In genomic region chr17:75784473-75785015, GRCh38 we compare ENCODE assay signal across 8 cellular contexts. TPM values are rescaled to one million over a fixed set of nuclear protein-coding genes. Genes with fewer than 3 reads are reported as not detected.
DNase-seq lines count a peak whose midpoint lies in the region; ATAC-seq, FAIRE-seq and TF ChIP-seq lines count a peak whose summit lies in the region.

Gene UNK (plus strand): TSS chr17:75784806. CDS start chr17:75784881, 75 bp downstream.

- CTCF ChIA-PET in A549 (lab: Yijun Ruan, JAX), result interaction anchor here (0.6 to 5.8 kb wide), 20 partner anchors 8 to 175 kb away, joined by 3 to 72 read pairs (median 8); partner anchors contain the start of genes GALK1, TRIM47, TRIM65 and UNC13D

- no peak for FAIRE-seq in A549 (lab: Jason Lieb, UNC)

- no peak for TF ChIP-seq EP300 in A549 (IDR thresholded peaks at IDR 0.05)

- H3K4me2 ChIP-seq in A549, result peak within 1 kb of the TSS; percentile 82

- H3K4me3 ChIP-seq in A549 (peak within 1 kb of the TSS; percentile 60), WERI-Rb-1 (ENCODE audit: low read depth, low read length) (peak within 1 kb of the TSS; percentile 43), iPS-15b (ENCODE audit: low read depth, low read length) (peak within 1 kb of the TSS; percentile 93), skeletal muscle cell (ENCODE audit: low read depth, low read length) (peak within 1 kb of the TSS; percentile 66)

- H3K9me3 ChIP-seq in A549 (no peaks in the 10 kb centered on the region), WERI-Rb-1 (ENCODE audit: severe bottlenecking) (no peaks in the 10 kb centered on the region), iPS-15b (ENCODE audit: control insufficient read depth, insufficient read depth, low read length) (no peaks in the 10 kb centered on the region)

- WGBS in A549 (ENCODE audit: missing lambda C conversion rate), result under 1% methylated on average over 40 of the region's 45 CpGs

- peak; percentile 100 for DNase-seq in A549 (ENCODE audit: low read depth in 1 of 2, low spot score in 1 of 2)
- peak; percentile 99 for DNase-seq in NCI-H2227 treated with DMSO at 0.1 percent for 48 hours (lab: John Stamatoyannopoulos, UW)
- peak; percentile 100 for DNase-seq in WERI-Rb-1
- peak; percentile 97 to 100 for DNase-seq in T47D (ENCODE audit: low read depth in 1 of 2, low spot score in 1 of 2)
- DNase-seq in skeletal muscle cell (ENCODE audit: low read depth), result peak; percentile 98

- H3K27me3 ChIP-seq in WERI-Rb-1 (ENCODE audit: insufficient read depth, low read depth, severe bottlenecking), result no peaks in the 10 kb centered on the region
- no peaks in the 10 kb centered on the region for H3K27me3 ChIP-seq in iPS-15b (ENCODE audit: control insufficient read depth, insufficient read depth, low read length)

- no peak for TF ChIP-seq RAD21 in A549 (conservative IDR thresholded peaks at IDR 0.05 in 1 of 2, IDR thresholded peaks at IDR 0.05 in 1 of 2)

- peaks cover 24% of the 10 kb centered on the region for H3K36me3 ChIP-seq in WERI-Rb-1
- no peaks in the 10 kb centered on the region for H3K36me3 ChIP-seq in iPS-15b (ENCODE audit: control insufficient read depth, insufficient read depth, low read length)

- TF ChIP-seq POLR2A in A549 (IDR thresholded peaks at IDR 0.05; ENCODE audit: low read length), result no peak

- POLR2A ChIA-PET in A549 (lab: Yijun Ruan, JAX), result interaction anchor here (1.0 to 3.7 kb wide), 6 partner anchors 9 to 111 kb away, joined by 3 to 17 read pairs (median 4); partner anchors contain the start of gene WBP2

- peak within 1 kb of the TSS; percentile 96 to 97 for H3K27ac ChIP-seq in A549
- peak within 1 kb of the TSS; percentile 100 for H3K27ac ChIP-seq in WERI-Rb-1

- in situ Hi-C loops in T47D (cut with HindIII; ENCODE audit: low pct_unique_long_range_greater_than_20kb, low sequenced_read_pairs), result no loop called here

- peak within 1 kb of the TSS; percentile 99 for H3K9ac ChIP-seq in iPS-15b (ENCODE audit: low read depth, low read length)

- peak; percentile 86 to 89 for ATAC-seq in A549
- ATAC-seq in GM18873 (IDR thresholded peaks at IDR 0.05; ENCODE audit: low FRiP score, unreplicated experiment), result peak; percentile 58
- ATAC-seq in HG03175 (IDR thresholded peaks at IDR 0.05; ENCODE audit: unreplicated experiment), result peak; percentile 62

- TF ChIP-seq CTCF in A549 (IDR thresholded peaks at IDR 0.05), result no peak
- TF ChIP-seq CTCF in WERI-Rb-1 (IDR thresholded peaks at IDR 0.05; ENCODE audit: low read depth, low read length), result no peak

- H3K4me1 ChIP-seq in A549, result peaks cover 39% of the 10 kb centered on the region
- H3K4me1 ChIP-seq in iPS-15b (ENCODE audit: control insufficient read depth, insufficient read depth, low read length), result peaks cover 15% of the 10 kb centered on the region

TF ChIP-seq in A549, 52 proteins besides CTCF, POLR2A, EP300 and RAD21:
- TF ChIP-seq JUN (IDR thresholded peaks at IDR 0.05), result peak in 1 of 2 experiments; percentile 54; a peak in 3 of 5 replicates
- TF ChIP-seq PBX3 (IDR thresholded peaks at IDR 0.05), result 0 out of 2 replicates have a peak, but pooled peaks have one; percentile 14
- peak; percentile 44; the same call in 1 of the 2 replicates for TF ChIP-seq BHLHE40 (IDR thresholded peaks at IDR 0.05; ENCODE audit: low read depth, low read length)
- TF ChIP-seq CHD2 (IDR thresholded peaks at IDR 0.05; ENCODE audit: low read length, partially characterized antibody), result peak; percentile 43
- TF ChIP-seq USF2 (IDR thresholded peaks at IDR 0.05), result no peak
- peak; percentile 58; the same call in 1 of the 2 replicates for TF ChIP-seq TFCP2L1 (CRISPR knock-in tag; IDR thresholded peaks at IDR 0.05)
- 0 out of 2 replicates have a peak, but pooled peaks have one; percentile 30 for TF ChIP-seq FOXS1 (CRISPR knock-in tag; IDR thresholded peaks at IDR 0.05)
- TF ChIP-seq HOXB5 (CRISPR knock-in tag; IDR thresholded peaks at IDR 0.05), result peak; percentile 16; the same call in 1 of the 2 replicates
- no peak for TF ChIP-seq ZSCAN20 (CRISPR knock-in tag; IDR thresholded peaks at IDR 0.05)

RNA-seq across cellular contexts. Expression of gene UNK, which starts in this region (rescaled TPM):
- polyA plus RNA-seq in A549 (2011; rRNA removed) (34.5 and 40.0 TPM in 2 replicates), A549 (2017; fragmentation: RNase III; extraction: RNeasy Plus Mini Kit Qiagen cat#74134 plus additional on column Dnase treatment) (27.0 to 31.5 TPM (median 29.1 TPM) in 3 replicates)
- polyA plus RNA-seq in A549 (2012; cell fraction: cytosol; rRNA removed), result 23.9 and 28.2 TPM in 2 replicates
- 42.4 and 50.7 TPM in 2 replicates for polyA plus RNA-seq in A549 (2012; cell fraction: nucleus; rRNA removed)
- 27.2 and 33.9 TPM in 2 replicates for polyA minus RNA-seq in A549 (2011; rRNA and poly(A)+ RNA removed)

Comparison
In these comparisons a context has a peak if more than half of its experiments do, and no peak if none do; other contexts are left out.
1. Peak in every context shown above with its lines: DNase-seq, ATAC-seq, H3K4me3 ChIP-seq and H3K27ac ChIP-seq.
2. H3K4me3 ChIP-seq: peak in every context shown above with its lines; median percentile 93 in iPS-15b; 66 in skeletal muscle cell; 60 in A549; 43 in WERI-Rb-1.